ENCODE assay signal across 8 cellular contexts in genomic region chr1:58573705-58574591, GRCh38. TPM values are rescaled to one million over a fixed set of nuclear protein-coding genes. Genes with fewer than 3 reads are reported as not detected.
A peak's percentile ranks its signal among the peaks of the same experiment; 100 is the strongest.
DNase-seq lines count a peak whose midpoint lies in the region; ATAC-seq and TF ChIP-seq lines count a peak whose summit lies in the region.

No MANE protein-coding gene starts in this region.

- no peak overlapping the region for H3K4me3 ChIP-seq in epithelial cell of proximal tubule (ENCODE audit: low read depth, low read length)
- no peak overlapping the region for H3K4me3 ChIP-seq in BE2C (ENCODE audit: low read depth, low read length)

- in situ Hi-C loops in GM13976 (cut with MboI; ENCODE audit: low sequenced_read_pairs, unreplicated experiment), result no loop called here

- peaks cover 3% of the 10 kb centered on the region; the same call in 1 of the 2 replicates for H3K27me3 ChIP-seq in BE2C

- no peaks in the 10 kb centered on the region for H3K9me3 ChIP-seq in BE2C

- DNase-seq in GM13976 (ENCODE audit: low spot score), result peak; percentile 68
- peak; percentile 44 for DNase-seq in M059J (ENCODE audit: low read depth)
- DNase-seq in epithelial cell of proximal tubule (ENCODE audit: low read depth), result peak; percentile 73
- DNase-seq in BE2C, result no peak
- DNase-seq in NCI-H774 (lab: John Stamatoyannopoulos, UW), result no peak
- no peak for DNase-seq in EL

- TF ChIP-seq CTCF in GM13976 (IDR thresholded peaks at IDR 0.05; ENCODE audit: borderline replicate concordance, control extremely low read depth, extremely low read depth, insufficient read depth, missing control alignments) (no peak), epithelial cell of proximal tubule (conservative IDR thresholded peaks at IDR 0.05; ENCODE audit: low read depth, low read length) (no peak), BE2C (IDR thresholded peaks at IDR 0.05; ENCODE audit: low read depth, low read length) (no peak)

- no peaks in the 10 kb centered on the region for H3K4me1 ChIP-seq in BE2C

- peak; percentile 93 for ATAC-seq in GM21723 (IDR thresholded peaks at IDR 0.05; ENCODE audit: unreplicated experiment)
- no peak for ATAC-seq in SK-N-SH treated with all-trans-retinoic acid at 6 μM for 48 hours

- no peaks in the 10 kb centered on the region for H3K36me3 ChIP-seq in BE2C

TF ChIP-seq in SK-N-SH treated with all-trans-retinoic acid at 6 μM for 48 hours, 23 proteins besides CTCF, POLR2A, EP300 and RAD21:
- no peak for TF ChIP-seq ESRRG (CRISPR knock-in tag; IDR thresholded peaks at IDR 0.05)

RNA-seq across cellular contexts. Expression of gene TACSTD2, which starts 3.1 kb away (rescaled TPM):
- not detected in 2 replicates for total RNA-seq in M059J (2014; rRNA removed; shearing (Covaris generic))
- 91.7 and 219 TPM in 2 replicates for total RNA-seq in epithelial cell of proximal tubule
- polyA plus RNA-seq in BE2C (2012; ENCODE audit: insufficient read depth, insufficient read length, low read depth), result not detected

RNA-seq across cellular contexts. Expression of gene OMA1, which starts 27.4 kb away (rescaled TPM):
- 18.9 and 21.4 TPM in 2 replicates for total RNA-seq in M059J (2014; rRNA removed; shearing (Covaris generic))
- total RNA-seq in epithelial cell of proximal tubule, result 14.7 and 16.1 TPM in 2 replicates
- 7.5 TPM for polyA plus RNA-seq in BE2C (2012; ENCODE audit: insufficient read depth, insufficient read length, low read depth)

Comparison
In these comparisons a context has a peak if more than half of its experiments do, and no peak if none do; other contexts are left out.
1. DNase-seq: peak in GM13976 (single experiment), M059J (single experiment) and epithelial cell of proximal tubule (single experiment); none in BE2C (single experiment), NCI-H774 (single experiment) and EL (single experiment).
2. RNA of gene TACSTD2, which starts 3.1 kb away (total RNA-seq): 91.7 to 219 TPM in epithelial cell of proximal tubule; not detected in M059J; every median in the first group is over 10 times any median in the second.